Comparison of ENCODE assay signal across 1 cellular context in the genomic region with DNA sequence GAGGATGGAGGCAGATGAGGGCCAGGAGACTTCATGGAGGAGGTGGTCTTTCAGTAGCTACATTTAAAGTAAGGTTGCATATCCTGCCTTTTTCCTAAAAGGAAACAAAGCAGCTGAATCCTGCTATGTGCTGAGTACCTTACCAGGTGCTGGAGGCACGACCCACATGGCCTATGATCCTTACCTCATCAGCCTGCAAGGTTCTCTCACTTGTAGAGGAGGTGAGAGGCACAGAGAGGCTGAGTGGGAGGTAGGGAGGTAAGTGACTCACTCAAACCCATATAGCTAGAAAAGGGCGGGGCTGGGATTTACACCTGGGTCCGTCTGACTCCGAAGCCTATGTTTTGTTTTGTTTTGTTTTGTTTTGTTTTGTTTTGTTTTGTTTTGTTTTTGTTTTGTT.
TF ChIP-seq lines count a peak whose summit lies in the region.

No MANE protein-coding gene starts in this region.

TF ChIP-seq in GM23338, 12 proteins besides CTCF, POLR2A, EP300 and RAD21 (continued from another document):
- TF ChIP-seq POLR2AphosphoS5 (IDR thresholded peaks at IDR 0.05; ENCODE audit: low read depth) (no peak), CREB1 (CRISPR knock-in tag; IDR thresholded peaks at IDR 0.05; ENCODE audit: low read depth) (no peak)
- TF ChIP-seq, protein P1, sequence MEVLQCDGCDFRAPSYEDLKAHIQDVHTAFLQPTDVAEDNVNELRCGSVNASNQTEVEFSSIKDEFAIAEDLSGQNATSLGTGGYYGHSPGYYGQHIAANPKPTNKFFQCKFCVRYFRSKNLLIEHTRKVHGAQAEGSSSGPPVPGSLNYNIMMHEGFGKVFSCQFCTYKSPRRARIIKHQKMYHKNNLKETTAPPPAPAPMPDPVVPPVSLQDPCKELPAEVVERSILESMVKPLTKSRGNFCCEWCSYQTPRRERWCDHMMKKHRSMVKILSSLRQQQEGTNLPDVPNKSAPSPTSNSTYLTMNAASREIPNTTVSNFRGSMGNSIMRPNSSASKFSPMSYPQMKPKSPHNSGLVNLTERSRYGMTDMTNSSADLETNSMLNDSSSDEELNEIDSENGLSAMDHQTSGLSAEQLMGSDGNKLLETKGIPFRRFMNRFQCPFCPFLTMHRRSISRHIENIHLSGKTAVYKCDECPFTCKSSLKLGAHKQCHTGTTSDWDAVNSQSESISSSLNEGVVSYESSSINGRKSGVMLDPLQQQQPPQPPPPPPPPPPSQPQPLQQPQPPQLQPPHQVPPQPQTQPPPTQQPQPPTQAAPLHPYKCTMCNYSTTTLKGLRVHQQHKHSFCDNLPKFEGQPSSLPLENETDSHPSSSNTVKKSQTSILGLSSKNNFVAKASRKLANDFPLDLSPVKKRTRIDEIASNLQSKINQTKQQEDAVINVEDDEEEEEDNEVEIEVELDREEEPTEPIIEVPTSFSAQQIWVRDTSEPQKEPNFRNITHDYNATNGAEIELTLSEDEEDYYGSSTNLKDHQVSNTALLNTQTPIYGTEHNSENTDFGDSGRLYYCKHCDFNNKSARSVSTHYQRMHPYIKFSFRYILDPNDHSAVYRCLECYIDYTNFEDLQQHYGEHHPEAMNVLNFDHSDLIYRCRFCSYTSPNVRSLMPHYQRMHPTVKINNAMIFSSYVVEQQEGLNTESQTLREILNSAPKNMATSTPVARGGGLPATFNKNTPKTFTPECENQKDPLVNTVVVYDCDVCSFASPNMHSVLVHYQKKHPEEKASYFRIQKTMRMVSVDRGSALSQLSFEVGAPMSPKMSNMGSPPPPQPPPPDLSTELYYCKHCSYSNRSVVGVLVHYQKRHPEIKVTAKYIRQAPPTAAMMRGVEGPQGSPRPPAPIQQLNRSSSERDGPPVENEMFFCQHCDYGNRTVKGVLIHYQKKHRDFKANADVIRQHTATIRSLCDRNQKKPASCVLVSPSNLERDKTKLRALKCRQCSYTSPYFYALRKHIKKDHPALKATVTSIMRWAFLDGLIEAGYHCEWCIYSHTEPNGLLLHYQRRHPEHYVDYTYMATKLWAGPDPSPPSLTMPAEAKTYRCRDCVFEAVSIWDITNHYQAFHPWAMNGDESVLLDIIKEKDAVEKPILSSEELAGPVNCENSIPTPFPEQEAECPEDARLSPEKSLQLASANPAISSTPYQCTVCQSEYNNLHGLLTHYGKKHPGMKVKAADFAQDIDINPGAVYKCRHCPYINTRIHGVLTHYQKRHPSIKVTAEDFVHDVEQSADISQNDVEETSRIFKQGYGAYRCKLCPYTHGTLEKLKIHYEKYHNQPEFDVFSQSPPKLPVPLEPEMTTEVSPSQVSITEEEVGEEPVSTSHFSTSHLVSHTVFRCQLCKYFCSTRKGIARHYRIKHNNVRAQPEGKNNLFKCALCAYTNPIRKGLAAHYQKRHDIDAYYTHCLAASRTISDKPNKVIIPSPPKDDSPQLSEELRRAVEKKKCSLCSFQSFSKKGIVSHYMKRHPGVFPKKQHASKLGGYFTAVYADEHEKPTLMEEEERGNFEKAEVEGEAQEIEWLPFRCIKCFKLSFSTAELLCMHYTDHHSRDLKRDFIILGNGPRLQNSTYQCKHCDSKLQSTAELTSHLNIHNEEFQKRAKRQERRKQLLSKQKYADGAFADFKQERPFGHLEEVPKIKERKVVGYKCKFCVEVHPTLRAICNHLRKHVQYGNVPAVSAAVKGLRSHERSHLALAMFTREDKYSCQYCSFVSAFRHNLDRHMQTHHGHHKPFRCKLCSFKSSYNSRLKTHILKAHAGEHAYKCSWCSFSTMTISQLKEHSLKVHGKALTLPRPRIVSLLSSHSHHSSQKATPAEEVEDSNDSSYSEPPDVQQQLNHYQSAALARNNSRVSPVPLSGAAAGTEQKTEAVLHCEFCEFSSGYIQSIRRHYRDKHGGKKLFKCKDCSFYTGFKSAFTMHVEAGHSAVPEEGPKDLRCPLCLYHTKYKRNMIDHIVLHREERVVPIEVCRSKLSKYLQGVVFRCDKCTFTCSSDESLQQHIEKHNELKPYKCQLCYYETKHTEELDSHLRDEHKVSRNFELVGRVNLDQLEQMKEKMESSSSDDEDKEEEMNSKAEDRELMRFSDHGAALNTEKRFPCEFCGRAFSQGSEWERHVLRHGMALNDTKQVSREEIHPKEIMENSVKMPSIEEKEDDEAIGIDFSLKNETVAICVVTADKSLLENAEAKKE (CRISPR knock-in tag; IDR thresholded peaks at IDR 0.05) = no peak
TF ChIP-seq in GM23338: peak in this region for 0.
